Comparison of ENCODE assay signal across 24 cellular contexts in the genomic region with DNA sequence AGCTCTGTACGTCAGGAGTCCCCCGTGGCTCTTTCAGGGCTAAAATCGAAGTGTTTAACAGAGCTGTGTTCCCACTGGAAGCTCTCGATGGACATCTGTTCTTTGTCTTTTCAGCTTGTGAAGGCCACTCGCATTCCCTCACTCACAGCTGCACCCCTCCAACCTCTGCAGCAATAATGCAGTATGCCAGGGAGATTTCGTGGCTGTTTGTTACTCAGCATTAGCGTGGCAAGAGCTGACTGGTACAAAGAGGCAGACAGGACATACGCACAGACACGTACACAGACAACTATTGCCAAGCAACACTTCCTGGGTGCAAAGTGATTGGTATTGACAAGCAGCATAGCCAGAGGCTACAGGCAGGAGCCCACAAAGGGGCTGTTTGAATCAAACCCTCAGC.
"Had no signal": no experiment of that assay in that cellular context is flagged by ENCODE, and none has a peak within 500 bp of the region (broad histone marks: within the 10 kb centered on the region; RNA-seq: fewer than 3 reads in every experiment).

No MANE protein-coding gene starts in this region.

- H3K4me1 ChIP-seq: heart right ventricle, pancreas, tibial nerve, upper lobe of left lung had no signal

- H3K9me3 ChIP-seq: esophagus squamous epithelium, heart right ventricle, mucosa of descending colon, neutrophil, pancreas, thoracic aorta, tibial nerve, upper lobe of left lung had no signal

- H3K36me3 ChIP-seq: esophagus squamous epithelium, heart right ventricle, neutrophil, pancreas, thoracic aorta, tibial nerve, upper lobe of left lung had no signal

- H3K27ac ChIP-seq: esophagus squamous epithelium, heart right ventricle, neutrophil, pancreas, skin epidermis, thoracic aorta, tibial nerve, upper lobe of left lung had no signal

- H3K4me3 ChIP-seq: esophagus squamous epithelium, heart right ventricle, lung, mucosa of descending colon, pancreas, skin epidermis, thoracic aorta, tibial nerve, upper lobe of left lung had no signal

- DNase-seq: cortex of kidney; effector memory CD8-positive, alpha-beta T cell; erythroblast; esophagus squamous epithelium; foreskin melanocyte; glutamatergic neuron; heart right ventricle; hippocampal formation; kidney glomerular epithelial cell; left colon; left ventricle myocardium superior; mucosa of descending colon; naive B cell; stimulated activated CD4-positive, alpha-beta T cell treated with anti-CD3 and anti-CD28 coated beads, Interleukin-15, amount 100 ng/mL, for 24 hours; stimulated activated CD4-positive, alpha-beta T cell treated with anti-CD3 and anti-CD28 coated beads, Interleukin-2, amount 100 ng/mL, for 48 hours; stimulated activated naive B cell treated with anti-CD40 and anti-IgM and Interleukin-4, amounts not matched to agents 10 μg/mL and 1 μg/mL and 100 μg/mL, for 72 hours had no signal

- ATAC-seq: effector memory CD8-positive, alpha-beta T cell; heart right ventricle; left colon; left ventricle myocardium superior; mucosa of descending colon; natural killer cell treated with Interleukin-12 subunit alpha and Interleukin-12 subunit beta and Interleukin-15 and Interleukin-18, amount 100 ng/mL, for 72 hours; pancreas; stimulated activated naive B cell treated with anti-CD40 and anti-IgM and Interleukin-4, amounts not matched to agents 10 μg/mL and 1 μg/mL and 100 μg/mL, for 72 hours had no signal

- H3K27me3 ChIP-seq: pancreas, tibial nerve, upper lobe of left lung had no signal
